16 cellular contexts compared by ENCODE assay signal in genomic region chrX:39580043-39580442, GRCh38.
"Had no signal": no experiment of that assay in that cellular context is flagged by ENCODE, and none has a peak within 500 bp of the region (broad histone marks: within the 10 kb centered on the region; RNA-seq: fewer than 3 reads in every experiment).

No MANE protein-coding gene starts in this region.

- H3K79me2 ChIP-seq: hepatocyte had no signal

- H3K36me3 ChIP-seq: colonic mucosa, sigmoid colon had no signal

- H2AFZ ChIP-seq: hepatocyte had no signal

- H3K4me1 Mint-ChIP-seq: endodermal cell had no signal

- H3K27me3 ChIP-seq: colonic mucosa, foreskin keratinocyte, hepatocyte, sigmoid colon had no signal

- H3K4me3 Mint-ChIP-seq: central memory CD8-positive, alpha-beta T cell; endodermal cell; natural killer cell treated with Interleukin-12 subunit alpha and Interleukin-12 subunit beta and Interleukin-15 and Interleukin-18, amount 100 ng/mL, for 72 hours had no signal

- H3K36me3 Mint-ChIP-seq: natural killer cell treated with Interleukin-12 subunit alpha and Interleukin-12 subunit beta and Interleukin-15 and Interleukin-18, amount 100 ng/mL, for 72 hours had no signal

- H3K4me2 ChIP-seq: hepatocyte had no signal

- H3K27ac ChIP-seq: colonic mucosa, foreskin keratinocyte, hepatocyte, sigmoid colon, skin epidermis had no signal

- FAIRE-seq: endothelial cell of umbilical vein had no signal

- ATAC-seq: foreskin keratinocyte; natural killer cell treated with Interleukin-12 subunit alpha and Interleukin-12 subunit beta and Interleukin-15 and Interleukin-18, amount 100 ng/mL, for 72 hours had no signal

- DNase-seq: colonic mucosa; endodermal cell; erythroblast; foreskin keratinocyte; head of caudate nucleus; mammary epithelial cell; posterior cingulate gyrus; sigmoid colon; stimulated activated CD4-positive, alpha-beta T cell treated with anti-CD3 and anti-CD28 coated beads, Interleukin-12 subunit alpha, Interleukin-12 subunit beta, amount 100 ng/mL, for 4 hours; stimulated activated naive CD4-positive, alpha-beta T cell treated with Interleukin-2 at 50 U/mL for 16 hours; trophoblast cell had no signal

- H3K27ac Mint-ChIP-seq: endodermal cell; natural killer cell treated with Interleukin-12 subunit alpha and Interleukin-12 subunit beta and Interleukin-15 and Interleukin-18, amount 100 ng/mL, for 72 hours had no signal

- H3K4me3 ChIP-seq: colonic mucosa, hepatocyte, sigmoid colon, skin epidermis had no signal

- H3K9me3 Mint-ChIP-seq: central memory CD8-positive, alpha-beta T cell; natural killer cell treated with Interleukin-12 subunit alpha and Interleukin-12 subunit beta and Interleukin-15 and Interleukin-18, amount 100 ng/mL, for 72 hours had no signal

- H3K9me3 ChIP-seq: colonic mucosa had no signal

- H3K4me1 ChIP-seq: colonic mucosa, foreskin keratinocyte, sigmoid colon had no signal
